Comparison of ENCODE assay signal across 15 cellular contexts in the genomic region with DNA sequence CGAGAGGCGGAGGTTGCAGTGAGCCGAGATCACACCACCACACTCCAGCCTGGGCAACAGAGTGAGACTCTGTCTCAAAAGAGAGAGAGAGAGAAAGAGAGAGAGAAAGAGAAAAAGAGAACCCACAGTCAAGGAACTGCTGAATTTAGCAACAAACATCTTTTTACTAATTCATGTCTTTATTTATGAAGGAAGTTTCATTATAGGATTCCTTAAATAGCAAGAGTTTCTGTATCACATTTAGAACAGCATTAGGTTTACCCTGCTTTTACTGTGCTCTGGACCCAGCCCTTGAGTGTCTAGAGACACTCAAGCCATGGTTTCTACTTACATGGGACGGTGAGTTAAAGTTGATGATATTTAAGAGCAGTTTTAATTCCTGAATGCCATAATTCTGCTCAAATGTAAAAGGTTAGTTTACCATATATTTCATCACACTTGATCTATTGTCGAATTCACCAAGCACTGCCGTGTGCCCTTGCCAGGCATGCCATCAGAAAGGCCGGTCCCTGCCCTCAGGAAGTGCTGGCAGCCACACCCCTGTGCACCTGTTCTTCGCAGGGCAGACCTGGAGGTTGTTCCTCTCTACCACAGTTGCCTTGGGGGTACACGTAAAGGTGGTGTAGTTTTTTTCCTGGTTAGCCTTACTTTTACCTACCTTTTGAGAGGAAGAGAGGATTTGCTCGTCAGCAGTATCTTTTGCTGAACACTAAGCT.
A peak's percentile ranks its signal among the peaks of the same experiment; 100 is the strongest.
DNase-seq lines count a peak whose midpoint lies in the region; ATAC-seq and TF ChIP-seq lines count a peak whose summit lies in the region.
"Had no signal": no experiment of that assay in that cellular context is flagged by ENCODE, and none has a peak within 500 bp of the region (broad histone marks: within the 10 kb centered on the region; RNA-seq: fewer than 3 reads in every experiment).

No MANE protein-coding gene starts in this region.

- H3K9ac ChIP-seq in H9 (ENCODE audit: extremely low read depth, insufficient read length, low read length): no peak overlapping the region

- H3K27me3 Mint-ChIP-seq in CD4-positive, alpha-beta memory T cell: no peaks in the 10 kb centered on the region
- no peaks in the 10 kb centered on the region for H3K27me3 Mint-ChIP-seq in activated CD8-positive, alpha-beta T cell treated with anti-CD3 and anti-CD28 coated beads for 36 hours
- H3K27me3 Mint-ChIP-seq in H9 (ENCODE audit: low read depth): peaks cover 17% of the 10 kb centered on the region

- H3K4ac ChIP-seq in H9 (ENCODE audit: low read depth, low read length): no peak overlapping the region

- H2BK12ac ChIP-seq in H9 (ENCODE audit: insufficient read length, low read depth, low read length): no peak overlapping the region

- H3K4me3 ChIP-seq in CD4-positive, alpha-beta memory T cell (ENCODE audit: low read length in 2 of 2): no peak overlapping the region
- H3K4me3 ChIP-seq: heart left ventricle had no signal

- no peaks in the 10 kb centered on the region for H3K36me3 Mint-ChIP-seq in CD4-positive, alpha-beta memory T cell
- H3K36me3 Mint-ChIP-seq in activated CD8-positive, alpha-beta T cell treated with anti-CD3 and anti-CD28 coated beads for 36 hours (ENCODE audit: low read depth): no peaks in the 10 kb centered on the region
- no peaks in the 10 kb centered on the region; a peak in 1 of 7 replicates for H3K36me3 Mint-ChIP-seq in H9 (ENCODE audit: insufficient read depth in 1 of 3, low read depth in 3 of 3)
- H3K36me3 Mint-ChIP-seq: CD8-positive, alpha-beta memory T cell had no signal

- no peak for ATAC-seq in activated CD8-positive, alpha-beta T cell treated with anti-CD3 and anti-CD28 coated beads for 36 hours
- ATAC-seq in left colon: peak; percentile 69
- ATAC-seq: heart left ventricle had no signal

- no peaks in the 10 kb centered on the region for H3K27me3 ChIP-seq in CD4-positive, alpha-beta memory T cell (ENCODE audit: insufficient read depth, low read length)
- H3K27me3 ChIP-seq in H9 (ENCODE audit: insufficient read depth, low read length): no peaks in the 10 kb centered on the region
- H3K27me3 ChIP-seq: heart left ventricle had no signal

- H3T11ph ChIP-seq in H9 (ENCODE audit: low read length): no peak overlapping the region

- no peak overlapping the region for H4K8ac ChIP-seq in H9 (replicated peaks; ENCODE audit: insufficient read length, low read depth, low read length)

- no peak overlapping the region for H3K18ac ChIP-seq in H9 (ENCODE audit: insufficient read length, low read depth, low read length)

- DNase-seq in NCI-H748 (lab: John Stamatoyannopoulos, UW; ENCODE audit: unreplicated experiment): peak; percentile 32
- DNase-seq in NCI-H748 treated with DMSO at 0.1 percent for 48 hours (lab: John Stamatoyannopoulos, UW): no peak
- DNase-seq in CD4-positive, alpha-beta memory T cell: peak in 2 of 5 donors; percentile 23 to 26
- DNase-seq in activated CD8-positive, alpha-beta T cell treated with anti-CD3 and anti-CD28 coated beads for 36 hours: no peak
- peak; percentile 67 to 75 for DNase-seq in left colon
- no peak for DNase-seq in T-helper 9 cell
- no peak for DNase-seq in H9
- DNase-seq in NCI-H1417 (lab: John Stamatoyannopoulos, UW): no peak
- DNase-seq: amygdala; CD8-positive, alpha-beta memory T cell; dermis blood vessel endothelial cell; heart left ventricle; NCI-H1105 treated with DMSO at 0.1 percent for 48 hours had no signal

- no CpG with 5 or more reads among the region's 10 CpGs for WGBS in H9 (ENCODE audit: extremely low coverage, insufficient read length, low lambda C conversion rate)

- no peaks in the 10 kb centered on the region for H3K79me2 ChIP-seq in H9 (ENCODE audit: insufficient read depth, low read length)

- H3K4me2 ChIP-seq in H9 (ENCODE audit: insufficient read depth, insufficient read length, low read length): no peak overlapping the region

- H3K27ac Mint-ChIP-seq in CD4-positive, alpha-beta memory T cell: peak overlapping the region; percentile 69 to 92 (median 84)
- peak overlapping the region; percentile 50 for H3K27ac Mint-ChIP-seq in activated CD8-positive, alpha-beta T cell treated with anti-CD3 and anti-CD28 coated beads for 36 hours
- peak overlapping the region in 1 of 3 experiments; percentile 11; a peak in 1 of 7 replicates for H3K27ac Mint-ChIP-seq in H9
- H3K27ac Mint-ChIP-seq: progenitor cell of endocrine pancreas had no signal

- H3K9me3 Mint-ChIP-seq in CD4-positive, alpha-beta memory T cell: no peaks in the 10 kb centered on the region
- no peaks in the 10 kb centered on the region for H3K9me3 Mint-ChIP-seq in activated CD8-positive, alpha-beta T cell treated with anti-CD3 and anti-CD28 coated beads for 36 hours
- H3K9me3 Mint-ChIP-seq in H9: no peaks in the 10 kb centered on the region
- H3K9me3 Mint-ChIP-seq: CD8-positive, alpha-beta memory T cell had no signal

- no peaks in the 10 kb centered on the region for H3K23me2 ChIP-seq in H9 (ENCODE audit: insufficient read length, low read depth, low read length, poor library complexity, severe bottlenecking)

- H2AFZ ChIP-seq in H9 (ENCODE audit: low read length): no peak overlapping the region

- H3K4me1 ChIP-seq in CD4-positive, alpha-beta memory T cell (ENCODE audit: insufficient read depth, low read length): peaks cover 66% of the 10 kb centered on the region
- no peaks in the 10 kb centered on the region for H3K4me1 ChIP-seq in H9 (ENCODE audit: insufficient read depth, low read length)

- no peak overlapping the region for H2BK5ac ChIP-seq in H9 (ENCODE audit: insufficient read length, low read length)

- H3K9me3 ChIP-seq in CD4-positive, alpha-beta memory T cell (ENCODE audit: control insufficient read depth in 1 of 2, low read length in 2 of 2): no peaks in the 10 kb centered on the region
- no peaks in the 10 kb centered on the region for H3K9me3 ChIP-seq in H9 (ENCODE audit: control insufficient read depth, low read depth, low read length)
- H3K9me3 ChIP-seq: heart left ventricle had no signal

- H4K91ac ChIP-seq in H9 (ENCODE audit: insufficient read length, low read depth, low read length): no peak overlapping the region

- intact Hi-C loops in CD4-positive, alpha-beta memory T cell (cut with micrococcal nuclease): no loop called here
- intact Hi-C loops in activated CD8-positive, alpha-beta T cell treated with anti-CD3 and anti-CD28 coated beads for 36 hours (cut with micrococcal nuclease): no loop called here
- intact Hi-C loops in left colon (cut with DNase I, micrococcal nuclease): no loop called here

- POLR2A ChIA-PET in CD4-positive, alpha-beta memory T cell (lab: Charles Lee; ENCODE audit: partially characterized antibody): interaction anchor here (1.1 to 8.6 kb wide), 3 partner anchors 11 to 96 kb away, joined by 3 to 97 read pairs (median 3); no protein-coding TSS in a partner anchor
- POLR2A ChIA-PET in activated CD8-positive, alpha-beta T cell treated with anti-CD3 and anti-CD28 coated beads for 36 hours (lab: Charles Lee): interaction anchor here (0.7 kb wide), 1 partner anchor 65 kb away, joined by 4 read pairs; no protein-coding TSS in a partner anchor

- no peak overlapping the region for H3K56ac ChIP-seq in H9 (ENCODE audit: insufficient read length, low read depth, low read length)

- no peaks in the 10 kb centered on the region for H3K79me1 ChIP-seq in H9 (ENCODE audit: insufficient read depth, low read depth, low read length, poor library complexity, severe bottlenecking)

- H3K27ac ChIP-seq in CD4-positive, alpha-beta memory T cell (ENCODE audit: low read depth, low read length): peak overlapping the region; percentile 27
- no peak overlapping the region for H3K27ac ChIP-seq in H9 (ENCODE audit: insufficient read length, low read depth, low read length)
- H3K27ac ChIP-seq: 22Rv1, heart left ventricle had no signal

- peaks cover 31 to 69% (median 53%) of the 10 kb centered on the region in 4 donors for H3K4me1 Mint-ChIP-seq in CD4-positive, alpha-beta memory T cell
- H3K4me1 Mint-ChIP-seq in activated CD8-positive, alpha-beta T cell treated with anti-CD3 and anti-CD28 coated beads for 36 hours (ENCODE audit: low read depth): peaks cover 75% of the 10 kb centered on the region
- H3K4me1 Mint-ChIP-seq in H9: peaks cover 11 to 13% of the 10 kb centered on the region in 2 experiments

- no peaks in the 10 kb centered on the region for H3K36me3 ChIP-seq in CD4-positive, alpha-beta memory T cell (ENCODE audit: insufficient read depth, low read length)
- H3K36me3 ChIP-seq: heart left ventricle had no signal

- no peak for TF ChIP-seq CTCF in activated CD8-positive, alpha-beta T cell treated with anti-CD3 and anti-CD28 coated beads for 36 hours (IDR thresholded peaks at IDR 0.05)
- TF ChIP-seq CTCF in H9 (conservative IDR thresholded peaks at IDR 0.05): no peak

- no peak overlapping the region for H2BK15ac ChIP-seq in H9 (ENCODE audit: low read depth, low read length)

- H2BK20ac ChIP-seq in H9 (ENCODE audit: low read depth, low read length, poor library complexity, severe bottlenecking): no peak overlapping the region

- no peak overlapping the region for H2AK5ac ChIP-seq in H9 (ENCODE audit: insufficient read length, low read length)

- no peak overlapping the region for H2BK120ac ChIP-seq in H9 (ENCODE audit: low read depth, low read length, poor library complexity, severe bottlenecking)

- H3K4me3 Mint-ChIP-seq in CD4-positive, alpha-beta memory T cell: peak overlapping the region in 5 of 8 donors; percentile 49 to 70 (median 60)
- H3K4me3 Mint-ChIP-seq in activated CD8-positive, alpha-beta T cell treated with anti-CD3 and anti-CD28 coated beads for 36 hours: no peak overlapping the region
- no peak overlapping the region for H3K4me3 Mint-ChIP-seq in H9
- H3K4me3 Mint-ChIP-seq: CD8-positive, alpha-beta memory T cell had no signal

- no peak overlapping the region for H3K23ac ChIP-seq in H9 (ENCODE audit: insufficient read length, low read depth, low read length)

- H4K20me1 ChIP-seq in H9 (ENCODE audit: control insufficient read depth, insufficient read depth, insufficient read length): no peaks in the 10 kb centered on the region

- CTCF ChIA-PET in CD4-positive, alpha-beta memory T cell (lab: Charles Lee; ENCODE audit: partially characterized antibody): interaction anchor here (1.3 kb wide), 1 partner anchor 10 kb away, joined by 3 read pairs; no protein-coding TSS in a partner anchor
- CTCF ChIA-PET in activated CD8-positive, alpha-beta T cell treated with anti-CD3 and anti-CD28 coated beads for 36 hours (lab: Charles Lee): interaction anchor here (1.5 to 1.6 kb wide), 2 partner anchors 11 to 92 kb away, joined by 3 to 4 read pairs; no protein-coding TSS in a partner anchor

- H4K5ac ChIP-seq in H9 (ENCODE audit: insufficient read length, low read depth, low read length): no peak overlapping the region

- no peak overlapping the region for H3K14ac ChIP-seq in H9 (ENCODE audit: insufficient read depth, low read length)

Comparison
In these comparisons a context has a peak if more than half of its experiments do, and no peak if none do; other contexts are left out.
1. DNase-seq: peak in NCI-H748 (single experiment) and left colon (2 of 2); none in NCI-H748 treated with DMSO at 0.1 percent for 48 hours (single experiment), activated CD8-positive, alpha-beta T cell treated with anti-CD3 and anti-CD28 coated beads for 36 hours (single experiment), T-helper 9 cell (single experiment), H9 (single experiment) and NCI-H1417 (0 of 3).
2. H3K4me3 Mint-ChIP-seq: peak in CD4-positive, alpha-beta memory T cell (5 of 8); none in activated CD8-positive, alpha-beta T cell treated with anti-CD3 and anti-CD28 coated beads for 36 hours (single experiment) and H9 (0 of 2).